Comparison of ENCODE assay signal across 9 cellular contexts in genomic region chr13:25901460-25902376, GRCh38.
DNase-seq lines count a peak whose midpoint lies in the region; ATAC-seq, FAIRE-seq and TF ChIP-seq lines count a peak whose summit lies in the region.
"Had no signal": no experiment of that assay in that cellular context is flagged by ENCODE, and none has a peak within 500 bp of the region (broad histone marks: within the 10 kb centered on the region; RNA-seq: fewer than 3 reads in every experiment).

No MANE protein-coding gene starts in this region.

- peaks cover 6% of the 10 kb centered on the region for H3K4me1 ChIP-seq in astrocyte (ENCODE audit: insufficient read depth, low read length)
- H3K4me1 ChIP-seq in Karpas-422 (ENCODE audit: low read length): peaks cover 11% of the 10 kb centered on the region; the same call in 1 of the 2 replicates

- H3K4me1 Mint-ChIP-seq in astrocyte (ENCODE audit: low read depth, unreplicated experiment): peaks cover 4% of the 10 kb centered on the region

- H3K27me3 ChIP-seq in MG63 (no peaks in the 10 kb centered on the region), astrocyte (ENCODE audit: insufficient read depth, low read length) (no peaks in the 10 kb centered on the region), Karpas-422 (ENCODE audit: low read length) (no peaks in the 10 kb centered on the region)

- ATAC-seq in GM21529 (IDR thresholded peaks at IDR 0.05; ENCODE audit: unreplicated experiment): peak; percentile 92

- H3K27ac ChIP-seq in astrocyte (ENCODE audit: low read depth, low read length) (peak overlapping the region; percentile 29), Karpas-422 (ENCODE audit: low read length) (no peak overlapping the region)

- H3K4me3 Mint-ChIP-seq in astrocyte (ENCODE audit: unreplicated experiment): no peak overlapping the region

- no peak for FAIRE-seq in astrocyte (lab: Jason Lieb, UNC)
- no peak for FAIRE-seq in frontal cortex (lab: Jason Lieb, UNC)
- FAIRE-seq: A204.1 had no signal

- H4K20me1 ChIP-seq in astrocyte (ENCODE audit: insufficient read depth, low read length): no peaks in the 10 kb centered on the region
- H4K20me1 ChIP-seq in Karpas-422 (ENCODE audit: insufficient read depth, low read depth, low read length): no peaks in the 10 kb centered on the region

- no peaks in the 10 kb centered on the region for H3K27me3 Mint-ChIP-seq in astrocyte (ENCODE audit: low read depth, unreplicated experiment)

- H3K79me2 ChIP-seq in astrocyte (ENCODE audit: insufficient read depth, low read length): no peaks in the 10 kb centered on the region
- H3K79me2 ChIP-seq in Karpas-422 (ENCODE audit: low read length): no peaks in the 10 kb centered on the region

- peaks cover 21% of the 10 kb centered on the region for H3K9me3 Mint-ChIP-seq in astrocyte (ENCODE audit: unreplicated experiment)

- H3K27ac Mint-ChIP-seq in astrocyte (ENCODE audit: unreplicated experiment): no peak overlapping the region

- no peaks in the 10 kb centered on the region for H3K9me2 ChIP-seq in Karpas-422 (replicated peaks; ENCODE audit: insufficient read depth, low read length)

- no peak overlapping the region for H3K4me3 ChIP-seq in MG63
- no peak overlapping the region for H3K4me3 ChIP-seq in astrocyte (ENCODE audit: insufficient read depth, low read depth, low read length)
- H3K4me3 ChIP-seq in Karpas-422 (ENCODE audit: low read length): no peak overlapping the region

- H3K4me2 ChIP-seq in astrocyte (ENCODE audit: low read length) (peak overlapping the region; percentile 14), Karpas-422 (ENCODE audit: low read depth, low read length, poor library complexity, severe bottlenecking) (no peak overlapping the region)

- no peak overlapping the region for H2AFZ ChIP-seq in astrocyte (ENCODE audit: low read depth, low read length)
- no peak overlapping the region for H2AFZ ChIP-seq in Karpas-422 (ENCODE audit: low read length)

- no peaks in the 10 kb centered on the region for H3K36me3 Mint-ChIP-seq in astrocyte (ENCODE audit: low read depth, unreplicated experiment)

- no peak for TF ChIP-seq CTCF in astrocyte (IDR thresholded peaks at IDR 0.05; ENCODE audit: insufficient read depth, low read depth, low read length)

- no peaks in the 10 kb centered on the region for H3K36me3 ChIP-seq in MG63
- H3K36me3 ChIP-seq in astrocyte (ENCODE audit: insufficient read depth, low read length): no peaks in the 10 kb centered on the region
- no peaks in the 10 kb centered on the region for H3K36me3 ChIP-seq in Karpas-422 (ENCODE audit: insufficient read depth, low read length)

- H3K9ac ChIP-seq in astrocyte (ENCODE audit: low read length): no peak overlapping the region
- H3K9ac ChIP-seq in Karpas-422 (ENCODE audit: low read length): no peak overlapping the region

- DNase-seq in NCI-H1436 treated with DMSO at 0.1 percent for 48 hours (lab: John Stamatoyannopoulos, UW) (peak; percentile 1), NCI-H1436 (lab: John Stamatoyannopoulos, UW) (no peak), MG63 (peak; percentile 61), astrocyte (ENCODE audit: low read depth) (peak; percentile 86), non-pigmented ciliary epithelial cell (ENCODE audit: low read depth) (peak; percentile 92), frontal cortex (ENCODE audit: low spot score in 2 of 2) (no peak), Karpas-422 (no peak)

- H3K9me3 ChIP-seq in MG63 (peaks cover 6% of the 10 kb centered on the region; the same call in 1 of the 2 replicates), astrocyte (ENCODE audit: insufficient read depth, low read depth, low read length) (no peaks in the 10 kb centered on the region), Karpas-422 (ENCODE audit: low read length) (no peaks in the 10 kb centered on the region)

Comparison
In these comparisons a context has a peak if more than half of its experiments do, and no peak if none do; other contexts are left out.
1. DNase-seq: peak in NCI-H1436 treated with DMSO at 0.1 percent for 48 hours (single experiment), MG63 (single experiment), astrocyte (single experiment) and non-pigmented ciliary epithelial cell (single experiment); none in NCI-H1436 (single experiment), frontal cortex (0 of 2) and Karpas-422 (single experiment).